Comparison of ENCODE assay signal across 13 cellular contexts in the genomic region with DNA sequence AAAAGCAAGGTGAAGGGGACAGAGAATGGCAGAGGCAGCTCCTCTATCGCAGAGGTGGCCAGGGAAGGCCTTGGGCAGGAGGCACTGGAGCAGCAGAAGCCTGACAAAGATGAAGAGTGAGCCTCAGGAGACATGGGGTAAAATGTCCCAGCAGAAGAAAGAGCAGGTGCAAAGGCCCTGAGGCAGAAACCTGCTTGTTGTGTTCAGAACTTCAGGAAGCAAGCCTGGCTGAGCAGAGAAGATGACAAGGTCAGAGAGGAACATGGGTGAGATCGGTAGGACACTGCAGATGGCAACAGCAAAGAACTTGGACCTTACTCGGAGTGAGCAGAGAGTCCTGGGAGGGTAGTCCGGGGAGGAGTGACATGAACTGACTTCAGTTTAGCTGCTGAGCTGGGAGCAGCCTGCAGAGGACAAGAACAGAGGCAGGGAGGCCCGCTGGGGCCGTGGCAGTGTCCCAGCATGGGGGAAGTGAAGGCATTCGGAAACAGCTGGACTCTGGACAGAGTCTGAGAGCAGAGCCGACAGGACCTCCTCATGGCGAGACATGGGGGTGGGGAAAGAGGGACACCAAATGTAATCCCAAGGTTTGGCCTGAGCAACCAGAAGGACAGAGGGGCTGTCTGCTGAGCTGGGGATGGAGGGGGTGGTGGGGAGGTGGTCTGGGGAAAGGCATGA.
DNase-seq lines count a peak whose midpoint lies in the region; ATAC-seq and TF ChIP-seq lines count a peak whose summit lies in the region.
"Had no signal": no experiment of that assay in that cellular context is flagged by ENCODE, and none has a peak within 500 bp of the region (broad histone marks: within the 10 kb centered on the region; RNA-seq: fewer than 3 reads in every experiment).

No MANE protein-coding gene starts in this region.

- H3K36me3 ChIP-seq in esophagus muscularis mucosa (peaks cover 0 to 18% (median 3%) of the 10 kb centered on the region in 4 donors), SJCRH30 (peaks cover 8% of the 10 kb centered on the region; the same call in 1 of the 2 replicates)

- H3K27me3 Mint-ChIP-seq in T-helper 1 cell treated with Interleukin-12 subunit alpha and Interleukin-12 subunit beta and Interleukin-4 antibody, amounts not matched to agents 30 μg/mL and 1 μg/mL, for 36 hours (ENCODE audit: low read depth), result no peaks in the 10 kb centered on the region
- H3K27me3 Mint-ChIP-seq in activated CD4-positive, alpha-beta memory T cell treated with anti-CD3 and anti-CD28 coated beads, Interleukin-2, amount 10 ng/mL, durations not matched to agents 7 days and 5 days, result no peaks in the 10 kb centered on the region
- H3K27me3 Mint-ChIP-seq in stimulated activated naive B cell treated with anti-CD40 and anti-IgM and Interleukin-4, amounts not matched to agents 10 μg/mL and 1 μg/mL and 100 μg/mL, for 72 hours, result no peaks in the 10 kb centered on the region

- TF ChIP-seq CTCF in esophagus muscularis mucosa (IDR thresholded peaks at IDR 0.05), result no peak

- H3K27me3 ChIP-seq in esophagus muscularis mucosa, result no peaks in the 10 kb centered on the region
- H3K27me3 ChIP-seq in SJCRH30, result no peaks in the 10 kb centered on the region

- H3K36me3 Mint-ChIP-seq in T-helper 1 cell treated with Interleukin-12 subunit alpha and Interleukin-12 subunit beta and Interleukin-4 antibody, amounts not matched to agents 30 μg/mL and 1 μg/mL, for 36 hours (ENCODE audit: low read depth), result peaks cover 59% of the 10 kb centered on the region
- peaks cover 74% of the 10 kb centered on the region for H3K36me3 Mint-ChIP-seq in activated CD4-positive, alpha-beta memory T cell treated with anti-CD3 and anti-CD28 coated beads, Interleukin-2, amount 10 ng/mL, durations not matched to agents 7 days and 5 days (ENCODE audit: low read depth)
- peaks cover 40 to 70% of the 10 kb centered on the region in 2 donors for H3K36me3 Mint-ChIP-seq in stimulated activated naive B cell treated with anti-CD40 and anti-IgM and Interleukin-4, amounts not matched to agents 10 μg/mL and 1 μg/mL and 100 μg/mL, for 72 hours

- TF ChIP-seq EP300 in esophagus muscularis mucosa (IDR thresholded peaks at IDR 0.05), result no peak

- peaks cover 12 to 67% (median 52%) of the 10 kb centered on the region in 4 donors for H3K4me1 ChIP-seq in esophagus muscularis mucosa
- H3K4me1 ChIP-seq in SJCRH30, result peaks cover 71% of the 10 kb centered on the region

- H3K4me1 Mint-ChIP-seq in T-helper 1 cell treated with Interleukin-12 subunit alpha and Interleukin-12 subunit beta and Interleukin-4 antibody, amounts not matched to agents 30 μg/mL and 1 μg/mL, for 36 hours (ENCODE audit: low read depth), result peaks cover 71% of the 10 kb centered on the region
- H3K4me1 Mint-ChIP-seq in activated CD4-positive, alpha-beta memory T cell treated with anti-CD3 and anti-CD28 coated beads, Interleukin-2, amount 10 ng/mL, durations not matched to agents 7 days and 5 days, result peaks cover 86% of the 10 kb centered on the region
- H3K4me1 Mint-ChIP-seq in stimulated activated naive B cell treated with anti-CD40 and anti-IgM and Interleukin-4, amounts not matched to agents 10 μg/mL and 1 μg/mL and 100 μg/mL, for 72 hours, result peaks cover 68 to 83% of the 10 kb centered on the region in 2 donors

- H3K9me3 ChIP-seq in esophagus muscularis mucosa, result peaks cover 0 to 9% (median 0%) of the 10 kb centered on the region in 4 donors
- no peaks in the 10 kb centered on the region for H3K9me3 ChIP-seq in SJCRH30 (replicated peaks)

- no peak overlapping the region for H3K4me3 ChIP-seq in esophagus muscularis mucosa
- no peak overlapping the region for H3K4me3 ChIP-seq in SJCRH30

- POLR2A ChIA-PET in activated CD4-positive, alpha-beta memory T cell treated with anti-CD3 and anti-CD28 coated beads, Interleukin-2, amount 10 ng/mL, durations not matched to agents 7 days and 5 days (lab: Charles Lee), result interaction anchor here (1.4 to 1.9 kb wide), 2 partner anchors 17 to 23 kb away, joined by 3 to 7 read pairs; no protein-coding TSS in a partner anchor

- WGBS in esophagus muscularis mucosa, result 87% methylated on average over 9 of the region's 9 CpGs

- peak overlapping the region; percentile 60 for H3K27ac Mint-ChIP-seq in T-helper 1 cell treated with Interleukin-12 subunit alpha and Interleukin-12 subunit beta and Interleukin-4 antibody, amounts not matched to agents 30 μg/mL and 1 μg/mL, for 36 hours
- H3K27ac Mint-ChIP-seq in activated CD4-positive, alpha-beta memory T cell treated with anti-CD3 and anti-CD28 coated beads, Interleukin-2, amount 10 ng/mL, durations not matched to agents 7 days and 5 days, result peak overlapping the region; percentile 64
- peak overlapping the region; percentile 93 for H3K27ac Mint-ChIP-seq in stimulated activated naive B cell treated with anti-CD40 and anti-IgM and Interleukin-4, amounts not matched to agents 10 μg/mL and 1 μg/mL and 100 μg/mL, for 72 hours

- no peaks in the 10 kb centered on the region for H3K9me3 Mint-ChIP-seq in T-helper 1 cell treated with Interleukin-12 subunit alpha and Interleukin-12 subunit beta and Interleukin-4 antibody, amounts not matched to agents 30 μg/mL and 1 μg/mL, for 36 hours
- H3K9me3 Mint-ChIP-seq in activated CD4-positive, alpha-beta memory T cell treated with anti-CD3 and anti-CD28 coated beads, Interleukin-2, amount 10 ng/mL, durations not matched to agents 7 days and 5 days, result no peaks in the 10 kb centered on the region
- peaks cover 7 to 11% of the 10 kb centered on the region in 2 donors for H3K9me3 Mint-ChIP-seq in stimulated activated naive B cell treated with anti-CD40 and anti-IgM and Interleukin-4, amounts not matched to agents 10 μg/mL and 1 μg/mL and 100 μg/mL, for 72 hours

- no peak for TF ChIP-seq POLR2A in esophagus muscularis mucosa (IDR thresholded peaks at IDR 0.05; ENCODE audit: low read depth)

- peak overlapping the region; percentile 1 for H3K4me3 Mint-ChIP-seq in T-helper 1 cell treated with Interleukin-12 subunit alpha and Interleukin-12 subunit beta and Interleukin-4 antibody, amounts not matched to agents 30 μg/mL and 1 μg/mL, for 36 hours
- no peak overlapping the region for H3K4me3 Mint-ChIP-seq in activated CD4-positive, alpha-beta memory T cell treated with anti-CD3 and anti-CD28 coated beads, Interleukin-2, amount 10 ng/mL, durations not matched to agents 7 days and 5 days
- H3K4me3 Mint-ChIP-seq in stimulated activated naive B cell treated with anti-CD40 and anti-IgM and Interleukin-4, amounts not matched to agents 10 μg/mL and 1 μg/mL and 100 μg/mL, for 72 hours, result peak overlapping the region; percentile 59 to 61

- no peak for ATAC-seq in stimulated activated naive B cell treated with anti-CD40 and anti-IgM and Interleukin-4, amounts not matched to agents 10 μg/mL and 1 μg/mL and 100 μg/mL, for 72 hours (replicated peaks)

- peak overlapping the region; percentile 60 to 74 (median 64) for H3K27ac ChIP-seq in esophagus muscularis mucosa (replicated peaks in 1 of 4)
- no peak overlapping the region for H3K27ac ChIP-seq in SJCRH30
- H3K27ac ChIP-seq: 22Rv1 had no signal

- CTCF ChIA-PET in activated CD4-positive, alpha-beta memory T cell treated with anti-CD3 and anti-CD28 coated beads, Interleukin-2, amount 10 ng/mL, durations not matched to agents 7 days and 5 days (lab: Charles Lee), result interaction anchor here (0.9 kb wide), 1 partner anchor 89 kb away, joined by 4 read pairs; no protein-coding TSS in a partner anchor

- no peak for DNase-seq in T-helper 1 cell
- DNase-seq in activated CD4-positive, alpha-beta memory T cell treated with anti-CD3 and anti-CD28 coated beads, Interleukin-2, amount 10 ng/mL, durations not matched to agents 7 days and 5 days, result no peak
- DNase-seq in esophagus muscularis mucosa (ENCODE audit: extremely low spot score), result no peak
- no peak for DNase-seq in stimulated activated naive B cell treated with anti-CD40 and anti-IgM and Interleukin-4, amounts not matched to agents 10 μg/mL and 1 μg/mL and 100 μg/mL, for 72 hours
- no peak for DNase-seq in NCI-H1105 (lab: John Stamatoyannopoulos, UW)
- DNase-seq in SJCRH30, result no peak
- no peak for DNase-seq in iPS-NIHi11 (ENCODE audit: low spot score)
- DNase-seq: activated T-cell treated with anti-CD3 and anti-CD28 coated beads for 4 hours; cortex of kidney; NCI-H1436 treated with DMSO at 0.1 percent for 48 hours; NK-92 treated with Interleukin-12 subunit alpha and Interleukin-12 subunit beta, amount 100 ng/mL, for 24 hours had no signal

- intact Hi-C loops in esophagus muscularis mucosa (cut with DNase I), result no loop called here
